ENCODE assay signal across 10 cellular contexts in the genomic region with DNA sequence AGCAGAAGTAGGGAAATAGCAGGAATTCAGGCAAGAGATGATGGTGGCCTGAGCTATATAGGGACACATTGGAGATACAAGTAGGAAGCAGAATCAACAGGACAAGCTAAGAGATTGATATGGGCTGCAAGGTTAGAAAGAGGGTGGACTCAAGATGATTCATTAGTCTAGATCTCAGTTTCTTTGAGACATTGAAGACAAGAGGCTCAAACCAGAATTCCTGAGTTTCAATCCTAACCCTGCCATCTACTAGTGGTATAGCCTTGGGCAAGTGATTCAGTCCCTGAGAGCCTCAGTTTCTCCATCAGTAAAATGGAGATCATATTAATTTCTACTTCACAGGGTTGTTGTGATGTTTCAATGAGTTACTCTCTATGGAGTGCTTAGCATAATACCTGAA.
"Had no signal": no experiment of that assay in that cellular context is flagged by ENCODE, and none has a peak within 500 bp of the region (broad histone marks: within the 10 kb centered on the region; RNA-seq: fewer than 3 reads in every experiment).

No MANE protein-coding gene starts in this region.

- H3K4me3 Mint-ChIP-seq: memory B cell had no signal

- H3K9me3 ChIP-seq: heart left ventricle, left lung, ovary, stomach, tibial nerve had no signal

- H3K36me3 Mint-ChIP-seq: memory B cell had no signal

- H3K4me3 ChIP-seq: cardiac muscle cell, heart left ventricle, left lung, ovary, stomach, tibial nerve had no signal

- H3K36me3 ChIP-seq: cardiac muscle cell, heart left ventricle, left lung, ovary, stomach, tibial nerve had no signal

- H3K4me1 Mint-ChIP-seq: memory B cell had no signal

- H3K27ac ChIP-seq: cardiac muscle cell, left lung, ovary, tibial nerve had no signal

- H3K27me3 Mint-ChIP-seq: memory B cell had no signal

- H3K27me3 ChIP-seq: heart left ventricle, left lung, ovary, stomach, tibial nerve had no signal

- DNase-seq: activated T-cell treated with anti-CD3 and anti-CD28 coated beads, Interleukin-2, amount 50 U/mL, for 1 hour; aorta; foreskin melanocyte; heart left ventricle; left lung; ovary; stomach had no signal

- ATAC-seq: heart left ventricle had no signal
